In the genomic region with DNA sequence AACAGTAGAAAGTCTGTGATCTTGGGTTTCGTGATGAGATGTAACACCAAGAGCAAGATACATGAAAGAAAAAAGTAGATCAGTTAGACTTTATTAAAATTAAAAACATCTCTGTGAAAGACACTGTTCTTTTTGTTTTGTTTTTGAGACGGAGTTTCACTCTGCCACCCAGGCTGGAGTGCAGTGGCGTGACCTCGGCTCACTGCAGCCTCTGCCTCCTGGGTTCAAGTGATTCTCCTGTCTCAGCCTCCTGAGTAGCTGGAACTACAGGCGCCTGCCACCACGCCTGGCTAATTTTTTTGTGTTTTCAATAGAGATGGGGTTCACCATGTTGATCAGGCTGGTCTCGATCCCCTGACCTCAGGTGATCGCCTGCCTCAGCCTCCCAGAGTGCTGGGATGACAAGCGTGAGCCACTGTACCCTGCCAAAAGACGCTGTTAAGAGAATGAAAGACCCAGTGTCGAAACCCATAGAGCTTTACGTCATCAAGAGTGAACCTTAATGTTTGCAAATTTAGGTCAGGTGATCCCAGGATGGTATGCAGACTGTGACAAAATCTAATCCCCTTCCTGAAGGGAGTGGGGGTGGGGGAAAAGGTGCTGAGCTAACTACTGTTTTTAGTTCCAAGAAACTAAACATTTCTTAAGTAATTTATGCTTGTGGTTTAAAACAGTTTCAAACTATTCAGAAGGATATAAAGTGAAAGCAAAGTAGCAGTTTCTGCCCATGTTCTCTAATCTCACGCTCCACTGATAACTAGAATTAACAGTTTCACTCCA, we compare ENCODE assay signal across 9 cellular contexts. TPM values are rescaled to one million over a fixed set of nuclear protein-coding genes. Genes with fewer than 3 reads are reported as not detected.
DNase-seq lines count a peak whose midpoint lies in the region; ATAC-seq, FAIRE-seq and TF ChIP-seq lines count a peak whose summit lies in the region.
"Had no signal": no experiment of that assay in that cellular context is flagged by ENCODE, and none has a peak within 500 bp of the region (broad histone marks: within the 10 kb centered on the region; RNA-seq: fewer than 3 reads in every experiment).

No MANE protein-coding gene starts in this region.

- H3K4me3 ChIP-seq in bronchial epithelial cell (ENCODE audit: low read depth, low read length) = no peak overlapping the region

- peak overlapping the region; percentile 68 to 78 for H3K4me3 Mint-ChIP-seq in stimulated activated naive B cell treated with anti-CD40 and anti-IgM and Interleukin-4, amounts not matched to agents 10 μg/mL and 1 μg/mL and 100 μg/mL, for 72 hours

- peaks cover 25 to 28% of the 10 kb centered on the region in 2 donors for H3K4me1 Mint-ChIP-seq in stimulated activated naive B cell treated with anti-CD40 and anti-IgM and Interleukin-4, amounts not matched to agents 10 μg/mL and 1 μg/mL and 100 μg/mL, for 72 hours

- TF ChIP-seq CTCF in GM13976 (IDR thresholded peaks at IDR 0.05; ENCODE audit: borderline replicate concordance, control extremely low read depth, extremely low read depth, insufficient read depth, missing control alignments) (no peak), bronchial epithelial cell (IDR thresholded peaks at IDR 0.05; ENCODE audit: insufficient read depth, low read length, severe bottlenecking) (no peak), D721Med (IDR thresholded peaks at IDR 0.05; ENCODE audit: insufficient read depth, missing control alignments) (no peak)

- H3K9me3 Mint-ChIP-seq in stimulated activated naive B cell treated with anti-CD40 and anti-IgM and Interleukin-4, amounts not matched to agents 10 μg/mL and 1 μg/mL and 100 μg/mL, for 72 hours = no peaks in the 10 kb centered on the region

- H3K27ac Mint-ChIP-seq in stimulated activated naive B cell treated with anti-CD40 and anti-IgM and Interleukin-4, amounts not matched to agents 10 μg/mL and 1 μg/mL and 100 μg/mL, for 72 hours = peak overlapping the region; percentile 83

- in situ Hi-C loops in GM13976 (cut with MboI; ENCODE audit: low sequenced_read_pairs, unreplicated experiment) = loop anchor here (10.0 kb wide), 1 partner anchor 282 kb away; the partner anchor contains the start of gene GEMIN8

- peaks cover 10 to 49% of the 10 kb centered on the region in 2 donors for H3K36me3 Mint-ChIP-seq in stimulated activated naive B cell treated with anti-CD40 and anti-IgM and Interleukin-4, amounts not matched to agents 10 μg/mL and 1 μg/mL and 100 μg/mL, for 72 hours

- no peak for FAIRE-seq in bronchial epithelial cell (lab: Jason Lieb, UNC)
- FAIRE-seq in D721Med (lab: Jason Lieb, UNC) = no peak

- no peaks in the 10 kb centered on the region for H3K36me3 ChIP-seq in bronchial epithelial cell (ENCODE audit: control insufficient read depth, insufficient read depth, low read length)

- H3K27me3 ChIP-seq in bronchial epithelial cell (ENCODE audit: control insufficient read depth, insufficient read depth, low read length) = no peaks in the 10 kb centered on the region

- peak; percentile 61 for DNase-seq in GM13976 (ENCODE audit: low spot score)
- peak; percentile 44 for DNase-seq in MV-4-11 (lab: John Stamatoyannopoulos, UW)
- peak; percentile 24 for DNase-seq in bronchial epithelial cell (ENCODE audit: low read depth)
- peak; percentile 40 for DNase-seq in stimulated activated naive B cell treated with anti-CD40 and anti-IgM and Interleukin-4, amounts not matched to agents 10 μg/mL and 1 μg/mL and 100 μg/mL, for 72 hours
- no peak for DNase-seq in mucosa of gallbladder (ENCODE audit: low spot score)
- DNase-seq in D721Med (ENCODE audit: insufficient read length, low spot score) = no peak
- DNase-seq in HEK293T (ENCODE audit: extremely low spot score) = no peak

- POLR2A ChIA-PET in HEK293T (lab: Yijun Ruan, JAX) = no interaction called here

- ATAC-seq in GM21786 (IDR thresholded peaks at IDR 0.05; ENCODE audit: unreplicated experiment) = peak; percentile 91
- ATAC-seq in stimulated activated naive B cell treated with anti-CD40 and anti-IgM and Interleukin-4, amounts not matched to agents 10 μg/mL and 1 μg/mL and 100 μg/mL, for 72 hours (replicated peaks) = peak; percentile 95 to 97
- ATAC-seq: HCT116 had no signal

- CTCF ChIA-PET in HEK293T (lab: Yijun Ruan, JAX) = no interaction called here

- no peaks in the 10 kb centered on the region for H3K27me3 Mint-ChIP-seq in stimulated activated naive B cell treated with anti-CD40 and anti-IgM and Interleukin-4, amounts not matched to agents 10 μg/mL and 1 μg/mL and 100 μg/mL, for 72 hours

TF ChIP-seq in HEK293T, 16 proteins besides CTCF, POLR2A, EP300 and RAD21:
- TF ChIP-seq CTBP1 (IDR thresholded peaks at IDR 0.05; ENCODE audit: borderline replicate concordance) = no peak
- no peak for TF ChIP-seq SUZ12 (IDR thresholded peaks at IDR 0.05)
- no peak for TF ChIP-seq NFRKB (IDR thresholded peaks at IDR 0.05)
- no peak for TF ChIP-seq BHLHE40 (IDR thresholded peaks at IDR 0.05; ENCODE audit: borderline replicate concordance)
- no peak for TF ChIP-seq PKNOX1 (IDR thresholded peaks at IDR 0.05)
- TF ChIP-seq FOXA1 (IDR thresholded peaks at IDR 0.05) = no peak
- no peak for TF ChIP-seq ELF4 (IDR thresholded peaks at IDR 0.05)
- no peak for TF ChIP-seq FOXK2 (IDR thresholded peaks at IDR 0.05)
- TF ChIP-seq TARDBP (IDR thresholded peaks at IDR 0.05) = no peak
- no peak for TF ChIP-seq LEF1 (IDR thresholded peaks at IDR 0.05; ENCODE audit: borderline replicate concordance)

RNA-seq across cellular contexts. Expression of gene OFD1, which starts 8.0 kb away (rescaled TPM):
- total RNA-seq in bronchial epithelial cell = 13.4 and 26.0 TPM in 2 replicates
- total RNA-seq in mucosa of gallbladder = 33.2 TPM

RNA-seq across cellular contexts. Expression of gene TRAPPC2, which starts 8.2 kb away (rescaled TPM):
- 14.1 and 17.9 TPM in 2 replicates for total RNA-seq in bronchial epithelial cell
- 25.1 TPM for total RNA-seq in mucosa of gallbladder

RNA-seq across cellular contexts. Expression of gene RAB9A, which starts 53.7 kb away (rescaled TPM):
- total RNA-seq in bronchial epithelial cell (43.4 and 57.6 TPM in 2 replicates), mucosa of gallbladder (32.2 TPM)

Comparison
In these comparisons a context has a peak if more than half of its experiments do, and no peak if none do; other contexts are left out.
1. DNase-seq: peak in GM13976 (single experiment), MV-4-11 (single experiment), bronchial epithelial cell (single experiment) and stimulated activated naive B cell treated with anti-CD40 and anti-IgM and Interleukin-4, amounts not matched to agents 10 μg/mL and 1 μg/mL and 100 μg/mL, for 72 hours (single experiment); none in mucosa of gallbladder (single experiment), D721Med (single experiment) and HEK293T (single experiment).